12 cellular contexts compared by ENCODE assay signal in the genomic region with DNA sequence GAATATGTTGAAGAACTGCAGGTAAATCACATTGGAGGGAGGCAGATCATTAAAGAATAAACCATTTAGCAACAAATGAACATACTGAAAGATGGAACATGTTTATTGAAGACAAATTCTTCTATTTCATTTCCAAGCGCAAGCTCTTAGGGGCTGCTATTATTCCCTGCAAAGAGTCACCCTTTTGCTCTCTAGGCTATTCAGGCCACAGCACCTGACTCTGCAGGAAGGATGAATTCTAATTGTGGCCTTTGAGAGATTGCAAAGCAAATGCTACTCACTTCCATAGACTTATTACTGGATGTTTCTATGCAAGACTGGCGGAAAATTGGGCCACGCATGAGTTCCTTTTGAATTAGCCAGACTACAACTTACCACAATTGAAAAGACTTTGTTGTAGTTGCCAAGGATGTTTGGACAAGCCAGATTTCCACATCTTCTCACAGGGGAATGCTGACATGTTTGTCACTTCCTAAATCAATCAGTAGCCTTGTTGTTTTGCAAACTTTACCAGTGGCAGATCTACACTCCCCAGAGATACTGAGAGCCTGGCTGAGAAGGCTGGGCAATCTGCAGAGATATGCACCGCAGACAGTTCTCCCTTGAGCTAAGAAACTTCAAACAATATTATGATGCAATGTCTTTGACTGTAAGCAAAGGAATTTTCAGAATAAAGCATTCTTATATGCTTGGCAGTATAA.
A peak's percentile ranks its signal among the peaks of the same experiment; 100 is the strongest.
DNase-seq lines count a peak whose midpoint lies in the region; ATAC-seq and TF ChIP-seq lines count a peak whose summit lies in the region.
"Had no signal": no experiment of that assay in that cellular context is flagged by ENCODE, and none has a peak within 500 bp of the region (broad histone marks: within the 10 kb centered on the region; RNA-seq: fewer than 3 reads in every experiment).

No MANE protein-coding gene starts in this region.

- H3K27me3 ChIP-seq in BJ (ENCODE audit: control insufficient read depth, insufficient read depth, low read length) (peaks cover 2% of the 10 kb centered on the region; the same call in 1 of the 2 replicates), lower lobe of right lung (ENCODE audit: low read depth) (no peaks in the 10 kb centered on the region)

- no peak overlapping the region for H3K4me3 ChIP-seq in BJ (ENCODE audit: low read depth, low read length)
- H3K4me3 ChIP-seq in lower lobe of right lung: no peak overlapping the region

- H3K36me3 ChIP-seq in BJ (ENCODE audit: control insufficient read depth, insufficient read depth, low read length) (no peaks in the 10 kb centered on the region), lower lobe of right lung (no peaks in the 10 kb centered on the region)

- CTCF ChIA-PET in BJ (lab: Yijun Ruan, JAX): no interaction called here

- peak; percentile 9 for DNase-seq in BJ (ENCODE audit: low read depth)
- peak; percentile 34 for DNase-seq in NCI-H1436 (lab: John Stamatoyannopoulos, UW)
- peak; percentile 20 for DNase-seq in cerebellar cortex (ENCODE audit: low spot score)
- no peak for DNase-seq in lower lobe of right lung
- DNase-seq in 8988T: no peak
- DNase-seq in NCI-H146 treated with DMSO at 0.1 percent for 48 hours (lab: John Stamatoyannopoulos, UW; ENCODE audit: unreplicated experiment): no peak
- DNase-seq: activated CD4-positive, alpha-beta T cell treated with anti-CD3 and anti-CD28 coated beads, Interleukin-2, amount 10 ng/mL, durations not matched to agents 24 days and 14 days; activated effector memory CD4-positive, alpha-beta T cell treated with anti-CD3 and anti-CD28 coated beads, Interleukin-2, amount 50 U/mL, for 16 hours; GOT3; left cardiac atrium had no signal

- no peak overlapping the region for H3K27ac ChIP-seq in lower lobe of right lung

- intact Hi-C loops in lower lobe of right lung (cut with DNase I): no loop called here

- ATAC-seq in lower lobe of right lung (peak; percentile 37 to 66), GM21723 (IDR thresholded peaks at IDR 0.05; ENCODE audit: unreplicated experiment) (no peak), HG02852 (IDR thresholded peaks at IDR 0.05; ENCODE audit: unreplicated experiment) (no peak)
- ATAC-seq: left cardiac atrium had no signal

- TF ChIP-seq CTCF in BJ (IDR thresholded peaks at IDR 0.05; ENCODE audit: insufficient read depth, low read depth, low read length): no peak
- TF ChIP-seq CTCF in lower lobe of right lung (IDR thresholded peaks at IDR 0.05): no peak

- POLR2A ChIA-PET in BJ (lab: Charles Lee): interaction anchor here (0.5 to 0.6 kb wide), 2 partner anchors 380 to 588 kb away, joined by 4 to 8 read pairs; no protein-coding TSS in a partner anchor

- no peaks in the 10 kb centered on the region for H3K9me3 ChIP-seq in lower lobe of right lung

- H3K4me1 ChIP-seq in lower lobe of right lung: no peaks in the 10 kb centered on the region

Comparison
In these comparisons a context has a peak if more than half of its experiments do, and no peak if none do; other contexts are left out.
1. DNase-seq: peak in BJ (single experiment), NCI-H1436 (single experiment) and cerebellar cortex (single experiment); none in lower lobe of right lung (single experiment), 8988T (single experiment) and NCI-H146 treated with DMSO at 0.1 percent for 48 hours (single experiment).
2. ATAC-seq: peak in lower lobe of right lung (2 of 2); none in GM21723 (single experiment) and HG02852 (single experiment).